In genomic region chr17:63816669-63817068, GRCh38 we compare ENCODE assay signal across 18 cellular contexts.
"Had no signal": no experiment of that assay in that cellular context is flagged by ENCODE, and none has a peak within 500 bp of the region (broad histone marks: within the 10 kb centered on the region; RNA-seq: fewer than 3 reads in every experiment).

No MANE protein-coding gene starts in this region.

- H3K9me3 Mint-ChIP-seq: activated naive CD8-positive, alpha-beta T cell treated with anti-CD3 and anti-CD28 coated beads for 36 hours; effector memory CD8-positive, alpha-beta T cell; T-cell had no signal

- H3K27ac ChIP-seq: epithelial cell of prostate, pancreas, stomach, testis, upper lobe of right lung had no signal

- H3K27me3 Mint-ChIP-seq: activated naive CD8-positive, alpha-beta T cell treated with anti-CD3 and anti-CD28 coated beads for 36 hours; effector memory CD8-positive, alpha-beta T cell; naive thymus-derived CD4-positive, alpha-beta T cell; T-cell had no signal

- H3K9me3 ChIP-seq: mucosa of descending colon, pancreas, stomach, testis, upper lobe of right lung had no signal

- ATAC-seq: effector memory CD8-positive, alpha-beta T cell; mucosa of descending colon; naive thymus-derived CD4-positive, alpha-beta T cell; pancreas; T-cell; upper lobe of right lung had no signal

- DNase-seq: activated CD4-positive, alpha-beta T cell treated with anti-CD3 and anti-CD28 coated beads, Interleukin-2, amount 50 U/mL, for 1 hour; activated gamma-delta T cell; activated naive CD8-positive, alpha-beta T cell treated with anti-CD3 and anti-CD28 coated beads for 36 hours; activated T-cell treated with anti-CD3 and anti-CD28 coated beads, Interleukin-2, amount 50 U/mL, for 48 hours; cerebellar nuclear complex; dermis blood vessel endothelial cell; effector memory CD8-positive, alpha-beta T cell; mucosa of descending colon; naive thymus-derived CD4-positive, alpha-beta T cell; pancreas; stimulated activated CD4-positive, alpha-beta T cell treated with anti-CD3 and anti-CD28 coated beads, Interleukin-12 subunit alpha, Interleukin-12 subunit beta, amount 100 ng/mL, for 4 hours; stimulated activated CD4-positive, alpha-beta T cell treated with anti-CD3 and anti-CD28 coated beads, Interleukin-2, amount 100 ng/mL, for 24 hours; stomach; T-cell; T-helper 9 cell; testis; upper lobe of right lung had no signal

- H3K4me3 ChIP-seq: mucosa of descending colon, pancreas, stomach, testis, upper lobe of right lung had no signal

- H3K27me3 ChIP-seq: pancreas, stomach, testis, upper lobe of right lung had no signal

- H3K4me3 Mint-ChIP-seq: activated naive CD8-positive, alpha-beta T cell treated with anti-CD3 and anti-CD28 coated beads for 36 hours; effector memory CD8-positive, alpha-beta T cell; naive thymus-derived CD4-positive, alpha-beta T cell; T-cell had no signal

- H3K27ac Mint-ChIP-seq: activated naive CD8-positive, alpha-beta T cell treated with anti-CD3 and anti-CD28 coated beads for 36 hours had no signal

- H3K4me1 ChIP-seq: testis, upper lobe of right lung had no signal
